Comparison of ENCODE assay signal across 1 cellular context in the genomic region with DNA sequence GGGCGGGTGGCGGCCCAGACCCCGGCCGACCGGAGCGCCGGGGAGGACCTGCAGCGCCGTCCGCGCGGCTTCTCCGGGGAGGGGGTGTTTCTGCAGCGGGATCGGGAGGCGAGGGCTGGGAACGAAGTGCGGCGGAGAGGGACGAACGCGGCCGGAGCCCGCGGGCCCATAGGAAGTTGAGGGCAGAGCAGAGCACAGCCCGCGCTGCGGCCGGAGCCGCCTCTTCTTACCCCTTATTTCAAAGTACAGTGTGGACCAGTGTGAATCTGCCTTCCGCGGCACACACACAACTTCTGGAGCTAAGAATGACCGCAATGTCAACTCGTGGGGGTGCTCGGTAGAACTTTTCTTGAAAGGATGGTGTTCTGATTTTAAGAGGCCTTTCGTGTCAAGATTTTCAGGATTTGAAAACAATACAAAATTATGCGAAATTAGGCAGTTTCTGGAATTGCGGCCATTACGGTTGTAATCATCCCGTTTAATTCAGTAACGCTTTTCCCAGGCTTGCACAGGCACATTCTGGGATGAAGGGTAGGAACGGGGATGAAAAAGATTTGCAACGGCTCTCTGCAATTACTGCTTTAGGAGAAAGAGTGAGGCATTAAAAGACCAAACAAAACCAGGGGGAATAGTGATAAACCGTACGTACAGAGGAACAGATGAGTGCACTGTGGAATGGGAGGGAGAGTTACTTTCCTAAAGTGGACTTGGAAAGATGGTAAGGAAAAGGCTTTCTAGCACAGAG.
TF ChIP-seq lines count a peak whose summit lies in the region.

No MANE protein-coding gene starts in this region.

TF ChIP-seq in GM12878, 131 proteins besides CTCF, POLR2A, EP300 and RAD21 (continued from another document and continues in another):
- no peak for TF ChIP-seq EZH2 (IDR thresholded peaks at IDR 0.05; ENCODE audit: borderline replicate concordance, control insufficient read depth, low read depth, low read length)
- TF ChIP-seq STAT1 (conservative IDR thresholded peaks at IDR 0.05): no peak
- TF ChIP-seq NFXL1 (IDR thresholded peaks at IDR 0.05; ENCODE audit: borderline replicate concordance): no peak
- TF ChIP-seq ZNF384 (IDR thresholded peaks at IDR 0.05; ENCODE audit: borderline replicate concordance, low read depth, low read length): no peak
- TF ChIP-seq CBX5 (IDR thresholded peaks at IDR 0.05; ENCODE audit: low read depth): no peak
- no peak for TF ChIP-seq ZZZ3 (IDR thresholded peaks at IDR 0.05; ENCODE audit: control insufficient read depth, insufficient read length, low read depth)
- no peak for TF ChIP-seq ESRRA (IDR thresholded peaks at IDR 0.05; ENCODE audit: low read length)
- TF ChIP-seq RUNX3 (IDR thresholded peaks at IDR 0.05; ENCODE audit: low read length): peak; percentile 70
- no peak for TF ChIP-seq HDAC2 (IDR thresholded peaks at IDR 0.05)
- TF ChIP-seq, protein P1, sequence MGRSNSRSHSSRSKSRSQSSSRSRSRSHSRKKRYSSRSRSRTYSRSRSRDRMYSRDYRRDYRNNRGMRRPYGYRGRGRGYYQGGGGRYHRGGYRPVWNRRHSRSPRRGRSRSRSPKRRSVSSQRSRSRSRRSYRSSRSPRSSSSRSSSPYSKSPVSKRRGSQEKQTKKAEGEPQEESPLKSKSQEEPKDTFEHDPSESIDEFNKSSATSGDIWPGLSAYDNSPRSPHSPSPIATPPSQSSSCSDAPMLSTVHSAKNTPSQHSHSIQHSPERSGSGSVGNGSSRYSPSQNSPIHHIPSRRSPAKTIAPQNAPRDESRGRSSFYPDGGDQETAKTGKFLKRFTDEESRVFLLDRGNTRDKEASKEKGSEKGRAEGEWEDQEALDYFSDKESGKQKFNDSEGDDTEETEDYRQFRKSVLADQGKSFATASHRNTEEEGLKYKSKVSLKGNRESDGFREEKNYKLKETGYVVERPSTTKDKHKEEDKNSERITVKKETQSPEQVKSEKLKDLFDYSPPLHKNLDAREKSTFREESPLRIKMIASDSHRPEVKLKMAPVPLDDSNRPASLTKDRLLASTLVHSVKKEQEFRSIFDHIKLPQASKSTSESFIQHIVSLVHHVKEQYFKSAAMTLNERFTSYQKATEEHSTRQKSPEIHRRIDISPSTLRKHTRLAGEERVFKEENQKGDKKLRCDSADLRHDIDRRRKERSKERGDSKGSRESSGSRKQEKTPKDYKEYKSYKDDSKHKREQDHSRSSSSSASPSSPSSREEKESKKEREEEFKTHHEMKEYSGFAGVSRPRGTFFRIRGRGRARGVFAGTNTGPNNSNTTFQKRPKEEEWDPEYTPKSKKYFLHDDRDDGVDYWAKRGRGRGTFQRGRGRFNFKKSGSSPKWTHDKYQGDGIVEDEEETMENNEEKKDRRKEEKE (IDR thresholded peaks at IDR 0.05): no peak
- TF ChIP-seq MYB (IDR thresholded peaks at IDR 0.05; ENCODE audit: borderline replicate concordance, low read depth, low read length): no peak
- TF ChIP-seq MTA2 (IDR thresholded peaks at IDR 0.05; ENCODE audit: low read depth): no peak; the same call in 1 of the 2 replicates
- TF ChIP-seq, protein P2, sequence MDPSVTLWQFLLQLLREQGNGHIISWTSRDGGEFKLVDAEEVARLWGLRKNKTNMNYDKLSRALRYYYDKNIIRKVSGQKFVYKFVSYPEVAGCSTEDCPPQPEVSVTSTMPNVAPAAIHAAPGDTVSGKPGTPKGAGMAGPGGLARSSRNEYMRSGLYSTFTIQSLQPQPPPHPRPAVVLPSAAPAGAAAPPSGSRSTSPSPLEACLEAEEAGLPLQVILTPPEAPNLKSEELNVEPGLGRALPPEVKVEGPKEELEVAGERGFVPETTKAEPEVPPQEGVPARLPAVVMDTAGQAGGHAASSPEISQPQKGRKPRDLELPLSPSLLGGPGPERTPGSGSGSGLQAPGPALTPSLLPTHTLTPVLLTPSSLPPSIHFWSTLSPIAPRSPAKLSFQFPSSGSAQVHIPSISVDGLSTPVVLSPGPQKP (IDR thresholded peaks at IDR 0.05; ENCODE audit: low read depth, low read length): no peak; the same call in 1 of the 2 replicates
- no peak for TF ChIP-seq POU2F2 (IDR thresholded peaks at IDR 0.05; ENCODE audit: borderline replicate concordance, low read depth, low read length)
- TF ChIP-seq, protein P3, sequence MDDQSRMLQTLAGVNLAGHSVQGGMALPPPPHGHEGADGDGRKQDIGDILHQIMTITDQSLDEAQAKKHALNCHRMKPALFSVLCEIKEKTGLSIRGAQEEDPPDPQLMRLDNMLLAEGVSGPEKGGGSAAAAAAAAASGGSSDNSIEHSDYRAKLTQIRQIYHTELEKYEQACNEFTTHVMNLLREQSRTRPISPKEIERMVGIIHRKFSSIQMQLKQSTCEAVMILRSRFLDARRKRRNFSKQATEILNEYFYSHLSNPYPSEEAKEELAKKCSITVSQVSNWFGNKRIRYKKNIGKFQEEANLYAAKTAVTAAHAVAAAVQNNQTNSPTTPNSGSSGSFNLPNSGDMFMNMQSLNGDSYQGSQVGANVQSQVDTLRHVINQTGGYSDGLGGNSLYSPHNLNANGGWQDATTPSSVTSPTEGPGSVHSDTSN (IDR thresholded peaks at IDR 0.05; ENCODE audit: insufficient replicate concordance, low read depth, low read length): no peak
- no peak for TF ChIP-seq RBBP5 (conservative IDR thresholded peaks at IDR 0.05)
- TF ChIP-seq, protein P4, sequence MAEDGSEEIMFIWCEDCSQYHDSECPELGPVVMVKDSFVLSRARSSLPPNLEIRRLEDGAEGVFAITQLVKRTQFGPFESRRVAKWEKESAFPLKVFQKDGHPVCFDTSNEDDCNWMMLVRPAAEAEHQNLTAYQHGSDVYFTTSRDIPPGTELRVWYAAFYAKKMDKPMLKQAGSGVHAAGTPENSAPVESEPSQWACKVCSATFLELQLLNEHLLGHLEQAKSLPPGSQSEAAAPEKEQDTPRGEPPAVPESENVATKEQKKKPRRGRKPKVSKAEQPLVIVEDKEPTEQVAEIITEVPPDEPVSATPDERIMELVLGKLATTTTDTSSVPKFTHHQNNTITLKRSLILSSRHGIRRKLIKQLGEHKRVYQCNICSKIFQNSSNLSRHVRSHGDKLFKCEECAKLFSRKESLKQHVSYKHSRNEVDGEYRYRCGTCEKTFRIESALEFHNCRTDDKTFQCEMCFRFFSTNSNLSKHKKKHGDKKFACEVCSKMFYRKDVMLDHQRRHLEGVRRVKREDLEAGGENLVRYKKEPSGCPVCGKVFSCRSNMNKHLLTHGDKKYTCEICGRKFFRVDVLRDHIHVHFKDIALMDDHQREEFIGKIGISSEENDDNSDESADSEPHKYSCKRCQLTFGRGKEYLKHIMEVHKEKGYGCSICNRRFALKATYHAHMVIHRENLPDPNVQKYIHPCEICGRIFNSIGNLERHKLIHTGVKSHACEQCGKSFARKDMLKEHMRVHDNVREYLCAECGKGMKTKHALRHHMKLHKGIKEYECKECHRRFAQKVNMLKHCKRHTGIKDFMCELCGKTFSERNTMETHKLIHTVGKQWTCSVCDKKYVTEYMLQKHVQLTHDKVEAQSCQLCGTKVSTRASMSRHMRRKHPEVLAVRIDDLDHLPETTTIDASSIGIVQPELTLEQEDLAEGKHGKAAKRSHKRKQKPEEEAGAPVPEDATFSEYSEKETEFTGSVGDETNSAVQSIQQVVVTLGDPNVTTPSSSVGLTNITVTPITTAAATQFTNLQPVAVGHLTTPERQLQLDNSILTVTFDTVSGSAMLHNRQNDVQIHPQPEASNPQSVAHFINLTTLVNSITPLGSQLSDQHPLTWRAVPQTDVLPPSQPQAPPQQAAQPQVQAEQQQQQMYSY (CRISPR knock-in tag; IDR thresholded peaks at IDR 0.05): no peak
- TF ChIP-seq, protein P5, sequence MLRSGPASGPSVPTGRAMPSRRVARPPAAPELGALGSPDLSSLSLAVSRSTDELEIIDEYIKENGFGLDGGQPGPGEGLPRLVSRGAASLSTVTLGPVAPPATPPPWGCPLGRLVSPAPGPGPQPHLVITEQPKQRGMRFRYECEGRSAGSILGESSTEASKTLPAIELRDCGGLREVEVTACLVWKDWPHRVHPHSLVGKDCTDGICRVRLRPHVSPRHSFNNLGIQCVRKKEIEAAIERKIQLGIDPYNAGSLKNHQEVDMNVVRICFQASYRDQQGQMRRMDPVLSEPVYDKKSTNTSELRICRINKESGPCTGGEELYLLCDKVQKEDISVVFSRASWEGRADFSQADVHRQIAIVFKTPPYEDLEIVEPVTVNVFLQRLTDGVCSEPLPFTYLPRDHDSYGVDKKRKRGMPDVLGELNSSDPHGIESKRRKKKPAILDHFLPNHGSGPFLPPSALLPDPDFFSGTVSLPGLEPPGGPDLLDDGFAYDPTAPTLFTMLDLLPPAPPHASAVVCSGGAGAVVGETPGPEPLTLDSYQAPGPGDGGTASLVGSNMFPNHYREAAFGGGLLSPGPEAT (IDR thresholded peaks at IDR 0.05; ENCODE audit: low read depth): 0 out of 2 replicates have a peak, but pooled peaks have one; percentile 18
- TF ChIP-seq RELA (IDR thresholded peaks at IDR 0.05; ENCODE audit: borderline replicate concordance, partially characterized antibody): no peak
- TF ChIP-seq BRCA1 (IDR thresholded peaks at IDR 0.05; ENCODE audit: low read depth, low read length): no peak; the same call in 1 of the 2 replicates
- TF ChIP-seq NBN (IDR thresholded peaks at IDR 0.05): no peak
- no peak for TF ChIP-seq RCOR1 (conservative IDR thresholded peaks at IDR 0.05; ENCODE audit: low read depth, low read length)
- no peak for TF ChIP-seq POLR2AphosphoS2 (IDR thresholded peaks at IDR 0.05; ENCODE audit: low read depth, low read length)
- TF ChIP-seq TCF7 (IDR thresholded peaks at IDR 0.05; ENCODE audit: borderline replicate concordance): no peak
- 0 out of 2 replicates have a peak, but pooled peaks have one; percentile 56 for TF ChIP-seq GATAD2B (conservative IDR thresholded peaks at IDR 0.05; ENCODE audit: low read depth)
- TF ChIP-seq, protein P6, sequence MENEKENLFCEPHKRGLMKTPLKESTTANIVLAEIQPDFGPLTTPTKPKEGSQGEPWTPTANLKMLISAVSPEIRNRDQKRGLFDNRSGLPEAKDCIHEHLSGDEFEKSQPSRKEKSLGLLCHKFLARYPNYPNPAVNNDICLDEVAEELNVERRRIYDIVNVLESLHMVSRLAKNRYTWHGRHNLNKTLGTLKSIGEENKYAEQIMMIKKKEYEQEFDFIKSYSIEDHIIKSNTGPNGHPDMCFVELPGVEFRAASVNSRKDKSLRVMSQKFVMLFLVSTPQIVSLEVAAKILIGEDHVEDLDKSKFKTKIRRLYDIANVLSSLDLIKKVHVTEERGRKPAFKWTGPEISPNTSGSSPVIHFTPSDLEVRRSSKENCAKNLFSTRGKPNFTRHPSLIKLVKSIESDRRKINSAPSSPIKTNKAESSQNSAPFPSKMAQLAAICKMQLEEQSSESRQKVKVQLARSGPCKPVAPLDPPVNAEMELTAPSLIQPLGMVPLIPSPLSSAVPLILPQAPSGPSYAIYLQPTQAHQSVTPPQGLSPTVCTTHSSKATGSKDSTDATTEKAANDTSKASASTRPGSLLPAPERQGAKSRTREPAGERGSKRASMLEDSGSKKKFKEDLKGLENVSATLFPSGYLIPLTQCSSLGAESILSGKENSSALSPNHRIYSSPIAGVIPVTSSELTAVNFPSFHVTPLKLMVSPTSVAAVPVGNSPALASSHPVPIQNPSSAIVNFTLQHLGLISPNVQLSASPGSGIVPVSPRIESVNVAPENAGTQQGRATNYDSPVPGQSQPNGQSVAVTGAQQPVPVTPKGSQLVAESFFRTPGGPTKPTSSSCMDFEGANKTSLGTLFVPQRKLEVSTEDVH (IDR thresholded peaks at IDR 0.05; ENCODE audit: low read depth, partially characterized antibody): no peak
- TF ChIP-seq IKZF1 (conservative IDR thresholded peaks at IDR 0.05): peak; percentile 42
- TF ChIP-seq ZNF24 (IDR thresholded peaks at IDR 0.05): no peak
- no peak for TF ChIP-seq SIX5 (IDR thresholded peaks at IDR 0.05; ENCODE audit: low read depth, low read length, severe bottlenecking)
- TF ChIP-seq GABPA (IDR thresholded peaks at IDR 0.05; ENCODE audit: low read depth): no peak
- TF ChIP-seq, protein P7, sequence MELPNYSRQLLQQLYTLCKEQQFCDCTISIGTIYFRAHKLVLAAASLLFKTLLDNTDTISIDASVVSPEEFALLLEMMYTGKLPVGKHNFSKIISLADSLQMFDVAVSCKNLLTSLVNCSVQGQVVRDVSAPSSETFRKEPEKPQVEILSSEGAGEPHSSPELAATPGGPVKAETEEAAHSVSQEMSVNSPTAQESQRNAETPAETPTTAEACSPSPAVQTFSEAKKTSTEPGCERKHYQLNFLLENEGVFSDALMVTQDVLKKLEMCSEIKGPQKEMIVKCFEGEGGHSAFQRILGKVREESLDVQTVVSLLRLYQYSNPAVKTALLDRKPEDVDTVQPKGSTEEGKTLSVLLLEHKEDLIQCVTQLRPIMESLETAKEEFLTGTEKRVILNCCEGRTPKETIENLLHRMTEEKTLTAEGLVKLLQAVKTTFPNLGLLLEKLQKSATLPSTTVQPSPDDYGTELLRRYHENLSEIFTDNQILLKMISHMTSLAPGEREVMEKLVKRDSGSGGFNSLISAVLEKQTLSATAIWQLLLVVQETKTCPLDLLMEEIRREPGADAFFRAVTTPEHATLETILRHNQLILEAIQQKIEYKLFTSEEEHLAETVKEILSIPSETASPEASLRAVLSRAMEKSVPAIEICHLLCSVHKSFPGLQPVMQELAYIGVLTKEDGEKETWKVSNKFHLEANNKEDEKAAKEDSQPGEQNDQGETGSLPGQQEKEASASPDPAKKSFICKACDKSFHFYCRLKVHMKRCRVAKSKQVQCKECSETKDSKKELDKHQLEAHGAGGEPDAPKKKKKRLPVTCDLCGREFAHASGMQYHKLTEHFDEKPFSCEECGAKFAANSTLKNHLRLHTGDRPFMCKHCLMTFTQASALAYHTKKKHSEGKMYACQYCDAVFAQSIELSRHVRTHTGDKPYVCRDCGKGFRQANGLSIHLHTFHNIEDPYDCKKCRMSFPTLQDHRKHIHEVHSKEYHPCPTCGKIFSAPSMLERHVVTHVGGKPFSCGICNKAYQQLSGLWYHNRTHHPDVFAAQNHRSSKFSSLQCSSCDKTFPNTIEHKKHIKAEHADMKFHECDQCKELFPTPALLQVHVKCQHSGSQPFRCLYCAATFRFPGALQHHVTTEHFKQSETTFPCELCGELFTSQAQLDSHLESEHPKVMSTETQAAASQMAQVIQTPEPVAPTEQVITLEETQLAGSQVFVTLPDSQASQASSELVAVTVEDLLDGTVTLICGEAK (IDR thresholded peaks at IDR 0.05; ENCODE audit: borderline replicate concordance): no peak
- TF ChIP-seq, protein P8, sequence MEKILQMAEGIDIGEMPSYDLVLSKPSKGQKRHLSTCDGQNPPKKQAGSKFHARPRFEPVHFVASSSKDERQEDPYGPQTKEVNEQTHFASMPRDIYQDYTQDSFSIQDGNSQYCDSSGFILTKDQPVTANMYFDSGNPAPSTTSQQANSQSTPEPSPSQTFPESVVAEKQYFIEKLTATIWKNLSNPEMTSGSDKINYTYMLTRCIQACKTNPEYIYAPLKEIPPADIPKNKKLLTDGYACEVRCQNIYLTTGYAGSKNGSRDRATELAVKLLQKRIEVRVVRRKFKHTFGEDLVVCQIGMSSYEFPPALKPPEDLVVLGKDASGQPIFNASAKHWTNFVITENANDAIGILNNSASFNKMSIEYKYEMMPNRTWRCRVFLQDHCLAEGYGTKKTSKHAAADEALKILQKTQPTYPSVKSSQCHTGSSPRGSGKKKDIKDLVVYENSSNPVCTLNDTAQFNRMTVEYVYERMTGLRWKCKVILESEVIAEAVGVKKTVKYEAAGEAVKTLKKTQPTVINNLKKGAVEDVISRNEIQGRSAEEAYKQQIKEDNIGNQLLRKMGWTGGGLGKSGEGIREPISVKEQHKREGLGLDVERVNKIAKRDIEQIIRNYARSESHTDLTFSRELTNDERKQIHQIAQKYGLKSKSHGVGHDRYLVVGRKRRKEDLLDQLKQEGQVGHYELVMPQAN (conservative IDR thresholded peaks at IDR 0.05): peak; percentile 31
- no peak for TF ChIP-seq RB1 (IDR thresholded peaks at IDR 0.05; ENCODE audit: borderline replicate concordance)
- TF ChIP-seq EGR1 (IDR thresholded peaks at IDR 0.05; ENCODE audit: borderline replicate concordance in 1 of 2, low read depth in 2 of 2, low read length in 2 of 2): no peak
